19 cellular contexts compared by ENCODE assay signal in genomic region chr10:131948501-131948900, GRCh38. TPM values are rescaled to one million over a fixed set of nuclear protein-coding genes. Genes with fewer than 3 reads are reported as not detected.
DNase-seq lines count a peak whose midpoint lies in the region; ATAC-seq and TF ChIP-seq lines count a peak whose summit lies in the region.
"Had no signal": no experiment of that assay in that cellular context is flagged by ENCODE, and none has a peak within 500 bp of the region (broad histone marks: within the 10 kb centered on the region; RNA-seq: fewer than 3 reads in every experiment).

No MANE protein-coding gene starts in this region.

- DNase-seq in activated effector memory CD4-positive, alpha-beta T cell treated with anti-CD3 and anti-CD28 coated beads, Interleukin-2, amount 50 U/mL, for 16 hours = peak; percentile 47
- DNase-seq in activated effector memory CD4-positive, alpha-beta T cell treated with Interleukin-2 at 50 U/mL for 16 hours = no peak
- DNase-seq in MCF 10A (ENCODE audit: unreplicated experiment) = no peak
- peak; percentile 49 for DNase-seq in mesenteric fat pad (ENCODE audit: low spot score)
- DNase-seq in spleen = peak; percentile 20
- no peak for DNase-seq in hypothalamus (lab: John Stamatoyannopoulos, UW)
- no peak for DNase-seq in activated T-helper 1 cell treated with anti-CD3 and anti-CD28 coated beads, Interleukin-12 subunit alpha, Interleukin-12 subunit beta, Interleukin-2, Interleukin-4 antibody, amounts not matched to agents 30 ng/mL and 10 ng/mL and 1 ng/mL, durations not matched to agents 14 hours and 24 hours and 36 hours (ENCODE audit: low spot score)
- DNase-seq: DND-41, H9, NCI-H1105, NCI-H1694, NCI-H2107, NCI-H345, NCI-H526 treated with DMSO at 0.1 percent for 48 hours, RPMI8226 had no signal

- TF ChIP-seq CTCF in MCF 10A (IDR thresholded peaks at IDR 0.05; ENCODE audit: unreplicated experiment) (no peak), spleen (IDR thresholded peaks at IDR 0.05 in 8 of 11, conservative IDR thresholded peaks at IDR 0.05 in 3 of 11) (no peak)

- 89 to 93% (median 90%) methylated on average over 5 to 6 of the region's 6 CpGs for WGBS in spleen, 5 donors

- intact Hi-C loops in MCF 10A (cut with micrococcal nuclease) = loop anchor here (5.0 kb wide), 1 partner anchor 46 kb away; the partner anchor contains the start of gene PPP2R2D
- intact Hi-C loops in spleen (cut with DNase I; ENCODE audit: low total_unique reads) = no loop called here
- intact Hi-C loops in activated T-helper 1 cell treated with anti-CD3 and anti-CD28 coated beads, Interleukin-12 subunit alpha, Interleukin-12 subunit beta, Interleukin-2, Interleukin-4 antibody, amounts not matched to agents 30 ng/mL and 10 ng/mL and 1 ng/mL, durations not matched to agents 14 hours and 24 hours and 36 hours (cut with micrococcal nuclease) = no loop called here

- no peak overlapping the region for H3K27ac ChIP-seq in spleen
- H3K27ac ChIP-seq: BLaER1 treated with 17β-estradiol and CSF1 and Interleukin-3, amounts not matched to agents 10 nM and 100 nM had no signal

- H3K36me3 Mint-ChIP-seq in MCF 10A (ENCODE audit: insufficient read depth, unreplicated experiment) = peaks cover 72% of the 10 kb centered on the region
- H3K36me3 Mint-ChIP-seq in activated T-helper 1 cell treated with anti-CD3 and anti-CD28 coated beads, Interleukin-12 subunit alpha, Interleukin-12 subunit beta, Interleukin-2, Interleukin-4 antibody, amounts not matched to agents 30 ng/mL and 10 ng/mL and 1 ng/mL, durations not matched to agents 14 hours and 24 hours and 36 hours (ENCODE audit: low read depth) = peaks cover 26% of the 10 kb centered on the region

- peaks cover 0 to 25% (median 4%) of the 10 kb centered on the region in 6 donors for H3K4me1 ChIP-seq in spleen

- ATAC-seq in HG02623 (IDR thresholded peaks at IDR 0.05; ENCODE audit: unreplicated experiment) = no peak

- H3K9me3 Mint-ChIP-seq in MCF 10A (ENCODE audit: unreplicated experiment) = no peaks in the 10 kb centered on the region
- H3K9me3 Mint-ChIP-seq in activated T-helper 1 cell treated with anti-CD3 and anti-CD28 coated beads, Interleukin-12 subunit alpha, Interleukin-12 subunit beta, Interleukin-2, Interleukin-4 antibody, amounts not matched to agents 30 ng/mL and 10 ng/mL and 1 ng/mL, durations not matched to agents 14 hours and 24 hours and 36 hours = no peaks in the 10 kb centered on the region
- H3K9me3 Mint-ChIP-seq: H9, IgD-negative memory B cell had no signal

- POLR2A ChIA-PET in MCF 10A (lab: Yijun Ruan, JAX) = interaction anchor here (0.7 to 2.0 kb wide), 3 partner anchors 49 to 61 kb away, joined by 3 to 5 read pairs (median 4); no protein-coding TSS in a partner anchor

- peak overlapping the region; percentile 78 for H3K27ac Mint-ChIP-seq in MCF 10A (ENCODE audit: low read depth, unreplicated experiment)
- no peak overlapping the region for H3K27ac Mint-ChIP-seq in activated T-helper 1 cell treated with anti-CD3 and anti-CD28 coated beads, Interleukin-12 subunit alpha, Interleukin-12 subunit beta, Interleukin-2, Interleukin-4 antibody, amounts not matched to agents 30 ng/mL and 10 ng/mL and 1 ng/mL, durations not matched to agents 14 hours and 24 hours and 36 hours
- H3K27ac Mint-ChIP-seq: IgD-negative memory B cell had no signal

- BruUV-seq in MCF 10A (replicated peaks; lab: Mats Ljungman, UMichigan) = no TSS peak

- no peaks in the 10 kb centered on the region for H3K9me3 ChIP-seq in spleen

- H3K36me3 ChIP-seq in spleen = peaks cover 0 to 86% (median 60%) of the 10 kb centered on the region in 6 donors

- peaks cover 24% of the 10 kb centered on the region for H3K4me1 Mint-ChIP-seq in MCF 10A (ENCODE audit: insufficient read depth, unreplicated experiment)
- H3K4me1 Mint-ChIP-seq in activated T-helper 1 cell treated with anti-CD3 and anti-CD28 coated beads, Interleukin-12 subunit alpha, Interleukin-12 subunit beta, Interleukin-2, Interleukin-4 antibody, amounts not matched to agents 30 ng/mL and 10 ng/mL and 1 ng/mL, durations not matched to agents 14 hours and 24 hours and 36 hours (ENCODE audit: low read depth) = no peaks in the 10 kb centered on the region

- H3K4me3 ChIP-seq in spleen = no peak overlapping the region
- H3K4me3 ChIP-seq: BLaER1 treated with 17β-estradiol and CSF1 and Interleukin-3, amounts not matched to agents 10 nM and 100 nM had no signal

- H3K27me3 Mint-ChIP-seq in MCF 10A (ENCODE audit: insufficient read depth, unreplicated experiment) = no peaks in the 10 kb centered on the region
- H3K27me3 Mint-ChIP-seq in activated T-helper 1 cell treated with anti-CD3 and anti-CD28 coated beads, Interleukin-12 subunit alpha, Interleukin-12 subunit beta, Interleukin-2, Interleukin-4 antibody, amounts not matched to agents 30 ng/mL and 10 ng/mL and 1 ng/mL, durations not matched to agents 14 hours and 24 hours and 36 hours (ENCODE audit: insufficient read depth) = no peaks in the 10 kb centered on the region
- H3K27me3 Mint-ChIP-seq: IgD-negative memory B cell had no signal

- CTCF ChIA-PET in MCF 10A (lab: Yijun Ruan, JAX) = interaction anchor here (0.6 to 3.0 kb wide), 6 partner anchors 9 to 191 kb away, joined by 3 to 32 read pairs (median 4); no protein-coding TSS in a partner anchor

- H3K4me3 Mint-ChIP-seq in MCF 10A (ENCODE audit: unreplicated experiment) = no peak overlapping the region
- H3K4me3 Mint-ChIP-seq in activated T-helper 1 cell treated with anti-CD3 and anti-CD28 coated beads, Interleukin-12 subunit alpha, Interleukin-12 subunit beta, Interleukin-2, Interleukin-4 antibody, amounts not matched to agents 30 ng/mL and 10 ng/mL and 1 ng/mL, durations not matched to agents 14 hours and 24 hours and 36 hours = no peak overlapping the region
- H3K4me3 Mint-ChIP-seq: H9, IgD-negative memory B cell had no signal

- TF ChIP-seq POLR2A in spleen (IDR thresholded peaks at IDR 0.05) = no peak

- no peaks in the 10 kb centered on the region for H3K27me3 ChIP-seq in spleen (replicated peaks in 1 of 7)
- H3K27me3 ChIP-seq: BLaER1 treated with 17β-estradiol and CSF1 and Interleukin-3, amounts not matched to agents 10 nM and 100 nM had no signal

RNA-seq across cellular contexts. Expression of gene BNIP3, which starts 33.2 kb away (rescaled TPM):
- 47.0 and 53.0 TPM in 2 replicates for total RNA-seq in MCF 10A (2022)
- total RNA-seq in mesenteric fat pad = 63.1 TPM
- 10 to 100 TPM; 13.9 to 42.6 (median 36.9) TPM for total RNA-seq in spleen
- 1 to 10 TPM; 4.2 to 8.4 (median 6.4) TPM for polyA plus RNA-seq in spleen
- 43.0 and 48.9 TPM in 2 replicates for total RNA-seq in activated T-helper 1 cell treated with anti-CD3 and anti-CD28 coated beads, Interleukin-12 subunit alpha, Interleukin-12 subunit beta, Interleukin-2, Interleukin-4 antibody, amounts not matched to agents 30 ng/mL and 10 ng/mL and 1 ng/mL, durations not matched to agents 14 hours and 24 hours and 36 hours
- total RNA-seq: HT-29 had no signal

RNA-seq across cellular contexts. Expression of gene PPP2R2D, which starts 47.7 kb away (rescaled TPM):
- total RNA-seq in MCF 10A (2022) (34.9 and 35.5 TPM in 2 replicates), mesenteric fat pad (27.4 TPM), spleen (10 to 100 TPM; 28.0 to 41.2 (median 35.3) TPM)
- polyA plus RNA-seq in spleen = 10 to 100 TPM; 15.6 to 21.0 (median 17.3) TPM
- total RNA-seq in activated T-helper 1 cell treated with anti-CD3 and anti-CD28 coated beads, Interleukin-12 subunit alpha, Interleukin-12 subunit beta, Interleukin-2, Interleukin-4 antibody, amounts not matched to agents 30 ng/mL and 10 ng/mL and 1 ng/mL, durations not matched to agents 14 hours and 24 hours and 36 hours = 37.6 and 38.4 TPM in 2 replicates

Comparison
In these comparisons a context has a peak if more than half of its experiments do, and no peak if none do; other contexts are left out.
1. DNase-seq: peak in activated effector memory CD4-positive, alpha-beta T cell treated with anti-CD3 and anti-CD28 coated beads, Interleukin-2, amount 50 U/mL, for 16 hours (single experiment), mesenteric fat pad (single experiment) and spleen (single experiment); none in activated effector memory CD4-positive, alpha-beta T cell treated with Interleukin-2 at 50 U/mL for 16 hours (single experiment), MCF 10A (single experiment), hypothalamus (0 of 51) and activated T-helper 1 cell treated with anti-CD3 and anti-CD28 coated beads, Interleukin-12 subunit alpha, Interleukin-12 subunit beta, Interleukin-2, Interleukin-4 antibody, amounts not matched to agents 30 ng/mL and 10 ng/mL and 1 ng/mL, durations not matched to agents 14 hours and 24 hours and 36 hours (single experiment).